Comparison of ENCODE assay signal across 8 cellular contexts in the genomic region with DNA sequence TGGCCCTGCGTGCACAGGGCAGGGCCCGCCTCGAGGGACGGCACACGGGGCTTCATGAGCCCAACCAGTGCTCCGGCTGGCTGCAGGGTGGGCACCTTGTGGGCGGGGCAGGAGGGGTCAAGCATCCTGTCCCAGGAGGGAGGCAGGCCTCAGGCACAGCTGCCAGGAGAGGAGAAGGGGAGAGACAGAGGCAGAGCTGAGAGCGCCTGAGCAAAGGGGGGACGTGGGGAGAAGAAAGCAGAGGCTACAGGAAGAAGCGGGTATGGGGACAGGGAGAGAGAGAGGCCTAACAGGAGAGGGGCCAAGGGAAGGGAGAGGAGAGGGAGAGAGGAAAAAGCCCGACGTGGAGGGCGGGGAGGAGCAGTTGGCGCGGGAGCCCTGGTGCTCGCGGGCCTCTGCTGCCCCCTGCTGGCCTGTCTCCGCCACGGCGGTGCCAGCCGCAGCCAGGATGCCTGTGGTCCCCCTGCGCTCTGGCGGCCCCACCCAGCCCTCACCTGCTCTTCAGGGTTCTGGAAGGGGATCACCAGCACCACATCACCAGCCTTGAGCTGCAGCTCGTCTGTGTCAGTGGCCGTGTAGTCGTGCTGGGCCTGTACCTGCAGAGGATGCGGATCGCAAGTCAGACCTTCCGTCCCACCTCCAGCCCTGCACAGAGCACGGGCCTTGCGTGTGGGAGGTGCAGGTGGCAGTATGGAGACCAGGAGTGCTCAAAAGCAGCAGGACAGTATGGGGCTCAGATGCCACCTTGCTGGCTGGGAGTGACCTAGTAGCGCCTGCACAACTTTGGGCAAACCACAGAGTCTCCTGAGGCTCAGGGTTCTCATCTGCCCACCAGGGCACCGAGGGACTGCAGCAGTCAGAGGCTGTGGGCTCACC. TPM values are rescaled to one million over a fixed set of nuclear protein-coding genes. Genes with fewer than 3 reads are reported as not detected.
DNase-seq lines count a peak whose midpoint lies in the region; ATAC-seq and TF ChIP-seq lines count a peak whose summit lies in the region.

No MANE protein-coding gene starts in this region.

- H3K9me3 Mint-ChIP-seq in activated CD8-positive, alpha-beta memory T cell treated with anti-CD3 and anti-CD28 coated beads, Interleukin-2, amount 10 ng/mL, durations not matched to agents 7 days and 5 days (ENCODE audit: low read depth): no peaks in the 10 kb centered on the region
- peaks cover 2% of the 10 kb centered on the region for H3K9me3 Mint-ChIP-seq in stimulated activated memory B cell treated with anti-CD40 and anti-IgM and Interleukin-4, amounts not matched to agents 10 μg/mL and 1 μg/mL and 100 μg/mL, for 72 hours

- H3K36me3 Mint-ChIP-seq in activated CD8-positive, alpha-beta memory T cell treated with anti-CD3 and anti-CD28 coated beads, Interleukin-2, amount 10 ng/mL, durations not matched to agents 7 days and 5 days: peaks cover 9% of the 10 kb centered on the region
- H3K36me3 Mint-ChIP-seq in stimulated activated memory B cell treated with anti-CD40 and anti-IgM and Interleukin-4, amounts not matched to agents 10 μg/mL and 1 μg/mL and 100 μg/mL, for 72 hours: peaks cover 34% of the 10 kb centered on the region

- no peak overlapping the region for H3K4me3 Mint-ChIP-seq in activated CD8-positive, alpha-beta memory T cell treated with anti-CD3 and anti-CD28 coated beads, Interleukin-2, amount 10 ng/mL, durations not matched to agents 7 days and 5 days
- H3K4me3 Mint-ChIP-seq in stimulated activated memory B cell treated with anti-CD40 and anti-IgM and Interleukin-4, amounts not matched to agents 10 μg/mL and 1 μg/mL and 100 μg/mL, for 72 hours: no peak overlapping the region

- H3K36me3 ChIP-seq in effector memory CD4-positive, alpha-beta T cell (ENCODE audit: control insufficient read depth, insufficient read depth, low read length): peaks cover 37% of the 10 kb centered on the region

- ATAC-seq in GM18498 (IDR thresholded peaks at IDR 0.05; ENCODE audit: unreplicated experiment): peak; percentile 69
- peak; percentile 56 for ATAC-seq in HG03064 (IDR thresholded peaks at IDR 0.05; ENCODE audit: low read depth, unreplicated experiment)
- peak; percentile 71 for ATAC-seq in activated CD8-positive, alpha-beta memory T cell treated with anti-CD3 and anti-CD28 coated beads, Interleukin-2, amount 10 ng/mL, durations not matched to agents 7 days and 5 days
- peak; percentile 51 for ATAC-seq in stimulated activated memory B cell treated with anti-CD40 and anti-IgM and Interleukin-4, amounts not matched to agents 10 μg/mL and 1 μg/mL and 100 μg/mL, for 72 hours

- TF ChIP-seq CTCF in 22Rv1 (IDR thresholded peaks at IDR 0.05): peak; percentile 81

- no peaks in the 10 kb centered on the region for H3K9me3 ChIP-seq in effector memory CD4-positive, alpha-beta T cell (ENCODE audit: control insufficient read depth, low read length)

- peak overlapping the region; percentile 43 for H3K27ac Mint-ChIP-seq in activated CD8-positive, alpha-beta memory T cell treated with anti-CD3 and anti-CD28 coated beads, Interleukin-2, amount 10 ng/mL, durations not matched to agents 7 days and 5 days
- no peak overlapping the region for H3K27ac Mint-ChIP-seq in stimulated activated memory B cell treated with anti-CD40 and anti-IgM and Interleukin-4, amounts not matched to agents 10 μg/mL and 1 μg/mL and 100 μg/mL, for 72 hours

- CTCF ChIA-PET in activated CD8-positive, alpha-beta memory T cell treated with anti-CD3 and anti-CD28 coated beads, Interleukin-2, amount 10 ng/mL, durations not matched to agents 7 days and 5 days (lab: Charles Lee): interaction anchor here (0.6 to 2.5 kb wide), 11 partner anchors 8 to 212 kb away, joined by 3 to 21 read pairs (median 4); no protein-coding TSS in a partner anchor

- H3K4me1 ChIP-seq in effector memory CD4-positive, alpha-beta T cell (ENCODE audit: control insufficient read depth, insufficient read depth, low read length, poor library complexity, severe bottlenecking): no peaks in the 10 kb centered on the region

- H3K27me3 Mint-ChIP-seq in activated CD8-positive, alpha-beta memory T cell treated with anti-CD3 and anti-CD28 coated beads, Interleukin-2, amount 10 ng/mL, durations not matched to agents 7 days and 5 days: no peaks in the 10 kb centered on the region
- no peaks in the 10 kb centered on the region for H3K27me3 Mint-ChIP-seq in stimulated activated memory B cell treated with anti-CD40 and anti-IgM and Interleukin-4, amounts not matched to agents 10 μg/mL and 1 μg/mL and 100 μg/mL, for 72 hours

- peak; percentile 5 for DNase-seq in NCI-H69 (lab: John Stamatoyannopoulos, UW)
- DNase-seq in activated CD8-positive, alpha-beta memory T cell treated with anti-CD3 and anti-CD28 coated beads, Interleukin-2, amount 10 ng/mL, durations not matched to agents 7 days and 5 days: peak; percentile 68
- DNase-seq in effector memory CD4-positive, alpha-beta T cell: peak in 2 of 3 donors; percentile 27 to 36
- DNase-seq in middle frontal gyrus (ENCODE audit: extremely low spot score, low spot score): peak; percentile 35

- H3K27me3 ChIP-seq in effector memory CD4-positive, alpha-beta T cell (replicated peaks; ENCODE audit: control insufficient read depth, insufficient read depth, low read length, poor library complexity, severe bottlenecking): no peaks in the 10 kb centered on the region

- no peak overlapping the region for H3K27ac ChIP-seq in 22Rv1
- H3K27ac ChIP-seq in effector memory CD4-positive, alpha-beta T cell (ENCODE audit: insufficient read depth, low read length, poor library complexity, severe bottlenecking): no peak overlapping the region

- peaks cover 2% of the 10 kb centered on the region for H3K4me1 Mint-ChIP-seq in activated CD8-positive, alpha-beta memory T cell treated with anti-CD3 and anti-CD28 coated beads, Interleukin-2, amount 10 ng/mL, durations not matched to agents 7 days and 5 days
- peaks cover 23% of the 10 kb centered on the region for H3K4me1 Mint-ChIP-seq in stimulated activated memory B cell treated with anti-CD40 and anti-IgM and Interleukin-4, amounts not matched to agents 10 μg/mL and 1 μg/mL and 100 μg/mL, for 72 hours

- no peak overlapping the region for H3K4me3 ChIP-seq in effector memory CD4-positive, alpha-beta T cell (ENCODE audit: insufficient read depth, low read depth, low read length, poor library complexity, severe bottlenecking)

RNA-seq across cellular contexts. Expression of a gene that starts 56.8 kb away (rescaled TPM):
- 100 to 1,000 TPM; 105 to 152 TPM for total RNA-seq in activated CD8-positive, alpha-beta memory T cell treated with anti-CD3 and anti-CD28 coated beads, Interleukin-2, amount 10 ng/mL, durations not matched to agents 7 days and 5 days

Comparison
In these comparisons a context has a peak if more than half of its experiments do, and no peak if none do; other contexts are left out.
1. DNase-seq: peak in every context shown above with its lines; median percentile 68 in activated CD8-positive, alpha-beta memory T cell treated with anti-CD3 and anti-CD28 coated beads, Interleukin-2, amount 10 ng/mL, durations not matched to agents 7 days and 5 days; 35 in middle frontal gyrus; 32 in effector memory CD4-positive, alpha-beta T cell; 5 in NCI-H69.